In the genomic region with DNA sequence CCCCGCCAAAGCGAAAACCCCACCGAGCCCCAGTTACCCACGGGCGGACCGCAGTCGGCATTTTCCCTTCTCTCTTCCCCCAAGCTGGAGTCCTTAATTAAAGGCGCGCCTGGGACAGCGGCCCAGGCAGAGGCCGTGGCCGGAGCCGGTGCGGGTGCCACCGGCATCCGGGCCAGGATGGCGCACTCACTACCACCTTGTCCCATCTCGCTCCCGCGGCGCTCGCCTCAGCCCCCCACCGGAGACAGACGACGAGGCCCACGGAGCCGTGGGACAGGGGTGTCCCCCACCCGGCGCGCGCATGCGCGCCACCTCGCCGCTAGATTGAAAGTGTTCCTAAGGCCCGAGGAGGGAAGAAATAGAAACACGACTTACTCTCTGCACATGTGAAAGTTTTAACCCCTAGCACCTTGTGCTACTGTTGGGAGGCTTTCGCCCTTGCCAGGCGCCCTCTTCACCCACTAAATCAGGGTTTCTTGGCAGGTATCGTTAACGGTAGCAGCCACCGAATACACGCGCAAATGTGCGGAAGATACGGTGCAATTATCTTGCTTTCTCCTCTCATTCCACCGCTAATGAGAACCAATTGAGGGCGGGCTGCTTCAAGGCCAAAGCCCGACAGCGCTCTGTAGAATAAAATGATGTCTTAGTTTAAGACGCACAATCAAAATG, we compare ENCODE assay signal across 8 cellular contexts.
DNase-seq lines count a peak whose midpoint lies in the region; ATAC-seq and TF ChIP-seq lines count a peak whose summit lies in the region.

No MANE protein-coding gene starts in this region.

- CTCF ChIA-PET in RWPE1 (lab: Yijun Ruan, JAX): no interaction called here

- TF ChIP-seq CTCF in AG09309 (IDR thresholded peaks at IDR 0.05; ENCODE audit: control insufficient read depth, insufficient read depth, low read depth, low read length, missing control alignments) (no peak), RWPE1 (conservative IDR thresholded peaks at IDR 0.05; ENCODE audit: low read depth) (no peak), astrocyte of the spinal cord (IDR thresholded peaks at IDR 0.05; ENCODE audit: low read depth, low read length) (no peak)

- in situ Hi-C loops in astrocyte of the spinal cord (cut with HindIII; ENCODE audit: low sequenced_read_pairs): no loop called here

- H3K27ac ChIP-seq in RWPE1: no peak overlapping the region

- peak; percentile 38 for ATAC-seq in GM21447 (IDR thresholded peaks at IDR 0.05; ENCODE audit: unreplicated experiment)
- ATAC-seq in HG03175 (IDR thresholded peaks at IDR 0.05; ENCODE audit: unreplicated experiment): no peak

- DNase-seq in AG09309 (ENCODE audit: low read depth) (no peak), RWPE1 (ENCODE audit: low spot score) (peak; percentile 5), astrocyte of the spinal cord (ENCODE audit: low read depth, low spot score) (peak; percentile 23), inferior parietal cortex (ENCODE audit: extremely low spot score) (peak; percentile 11), NCI-H1436 (lab: John Stamatoyannopoulos, UW) (no peak)
- DNase-seq in stimulated activated CD4-positive, alpha-beta T cell treated with anti-CD3 and anti-CD28 coated beads, Interleukin-1b, Interleukin-23, amount 100 ng/mL, for 4 hours (ENCODE audit: low read depth in 2 of 2): peak; percentile 31 to 36

- H3K4me3 ChIP-seq in AG09309 (ENCODE audit: control insufficient read depth, low read depth, low read length) (peak overlapping the region; percentile 28), astrocyte of the spinal cord (ENCODE audit: low read depth, low read length) (peak overlapping the region; percentile 35)

- POLR2A ChIA-PET in RWPE1 (lab: Yijun Ruan, JAX; ENCODE audit: low non-redundant PET): no interaction called here

Comparison
In these comparisons a context has a peak if more than half of its experiments do, and no peak if none do; other contexts are left out.
1. DNase-seq: peak in RWPE1 (single experiment), astrocyte of the spinal cord (single experiment), inferior parietal cortex (single experiment) and stimulated activated CD4-positive, alpha-beta T cell treated with anti-CD3 and anti-CD28 coated beads, Interleukin-1b, Interleukin-23, amount 100 ng/mL, for 4 hours (2 of 2); none in AG09309 (single experiment) and NCI-H1436 (single experiment).